Comparison of ENCODE assay signal across 8 cellular contexts in the genomic region with DNA sequence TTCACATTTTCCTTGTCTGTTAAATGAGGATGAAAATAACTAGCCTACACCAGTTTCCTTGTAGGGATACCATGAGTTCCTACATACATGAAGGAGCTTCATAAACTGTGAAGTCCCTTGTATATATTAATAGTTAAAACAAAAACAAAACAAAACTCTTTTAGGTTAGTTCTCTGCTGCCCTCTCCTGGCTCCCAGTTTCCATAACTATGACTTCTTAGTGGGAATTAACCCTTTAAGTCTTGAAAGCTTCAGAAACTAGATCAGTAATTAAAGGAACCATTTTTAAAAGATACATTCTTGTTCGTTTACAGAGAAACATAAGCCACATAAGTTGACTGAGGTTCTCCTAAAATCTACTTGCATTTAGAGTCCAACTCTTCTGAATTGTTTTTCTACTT.
DNase-seq lines count a peak whose midpoint lies in the region; ATAC-seq, FAIRE-seq and TF ChIP-seq lines count a peak whose summit lies in the region.

No MANE protein-coding gene starts in this region.

- H3K27me3 Mint-ChIP-seq in neural progenitor cell (ENCODE audit: insufficient read depth, low read depth) (peaks cover 5% of the 10 kb centered on the region), T-cell (no peaks in the 10 kb centered on the region)

- H3K27ac ChIP-seq in neural progenitor cell = no peak overlapping the region

- POLR2A ChIA-PET in T-cell (lab: Charles Lee) = no interaction called here

- H3K36me3 Mint-ChIP-seq in neural progenitor cell (no peaks in the 10 kb centered on the region), T-cell (no peaks in the 10 kb centered on the region)

- H3K4me1 Mint-ChIP-seq in neural progenitor cell (no peaks in the 10 kb centered on the region), T-cell (no peaks in the 10 kb centered on the region)

- H3K36me3 ChIP-seq in neural progenitor cell = no peaks in the 10 kb centered on the region

- CTCF ChIA-PET in T-cell (lab: Charles Lee) = no interaction called here

- H3K4me2 ChIP-seq in neural progenitor cell = no peak overlapping the region

- H3K27me3 ChIP-seq in neural progenitor cell = no peaks in the 10 kb centered on the region

- no peak for TF ChIP-seq POLR2A in GM12891 (IDR thresholded peaks at IDR 0.05; ENCODE audit: low read depth, low read length)

- ATAC-seq in T-cell (replicated peaks in 1 of 4) = no peak

- no peaks in the 10 kb centered on the region for H3K9me3 ChIP-seq in neural progenitor cell (ENCODE audit: low read depth)

- H3K4me3 ChIP-seq in GM12864 (ENCODE audit: low read depth, low read length) (no peak overlapping the region), neural progenitor cell (no peak overlapping the region)

- peak overlapping the region; percentile 74 for H2AFZ ChIP-seq in neural progenitor cell (replicated peaks)

- no peak for FAIRE-seq in GM12891 (lab: Jason Lieb, UNC)

- no peak overlapping the region for H3K9ac ChIP-seq in neural progenitor cell

- H3K4me3 Mint-ChIP-seq in neural progenitor cell (no peak overlapping the region), T-cell (no peak overlapping the region)

- H3K79me2 ChIP-seq in neural progenitor cell (ENCODE audit: low read depth) = no peaks in the 10 kb centered on the region

- no peaks in the 10 kb centered on the region for H3F3A ChIP-seq in neural progenitor cell (ENCODE audit: low read depth)

- DNase-seq in A172 (ENCODE audit: low spot score) = peak; percentile 45
- DNase-seq in GM12864 (ENCODE audit: low read depth) = no peak
- DNase-seq in NCI-H460 (ENCODE audit: extremely low read depth, low read depth) = peak; percentile 25
- DNase-seq in dermis blood vessel endothelial cell = peak; percentile 19
- peak; percentile 75 for DNase-seq in neural progenitor cell (ENCODE audit: low spot score)
- DNase-seq in T-cell = no peak
- DNase-seq in effector CD4-positive, alpha-beta T cell = no peak
- DNase-seq in GM12891 (ENCODE audit: insufficient read length, low spot score) = no peak

- no peaks in the 10 kb centered on the region for H4K20me1 ChIP-seq in neural progenitor cell (ENCODE audit: low read depth)

- TF ChIP-seq CTCF in GM12864 (IDR thresholded peaks at IDR 0.05; ENCODE audit: low read depth, low read length, missing control alignments) = peak; percentile 32
- peak; percentile 88 for TF ChIP-seq CTCF in neural progenitor cell (IDR thresholded peaks at IDR 0.05)

- H3K27ac Mint-ChIP-seq in neural progenitor cell = peak overlapping the region; percentile 29
- no peak overlapping the region for H3K27ac Mint-ChIP-seq in T-cell

- no peaks in the 10 kb centered on the region for H3K9me3 Mint-ChIP-seq in neural progenitor cell
- H3K9me3 Mint-ChIP-seq in T-cell = peaks cover 0 to 3% (median 0%) of the 10 kb centered on the region in 3 donors

- no peaks in the 10 kb centered on the region for H3K4me1 ChIP-seq in neural progenitor cell

TF ChIP-seq in GM12891, 5 proteins besides CTCF, POLR2A, EP300 and RAD21:
- TF ChIP-seq SPI1 (IDR thresholded peaks at IDR 0.05; ENCODE audit: low read depth, low read length) (no peak), PAX5 (IDR thresholded peaks at IDR 0.05; ENCODE audit: insufficient read depth, low read length, severe bottlenecking) (no peak), TAF1 (IDR thresholded peaks at IDR 0.05; ENCODE audit: low read depth, low read length) (no peak), POU2F2 (IDR thresholded peaks at IDR 0.05; ENCODE audit: low read depth, low read length) (no peak), POLR2AphosphoS5 (IDR thresholded peaks at IDR 0.05; ENCODE audit: low read depth, low read length) (no peak)
TF ChIP-seq in GM12891: peak in this region for 0.

Comparison
In these comparisons a context has a peak if more than half of its experiments do, and no peak if none do; other contexts are left out.
1. DNase-seq: peak in A172 (single experiment), NCI-H460 (single experiment), dermis blood vessel endothelial cell (single experiment) and neural progenitor cell (single experiment); none in GM12864 (single experiment), T-cell (0 of 34), effector CD4-positive, alpha-beta T cell (single experiment) and GM12891 (single experiment).